ENCODE assay signal across 1 cellular context in the genomic region with DNA sequence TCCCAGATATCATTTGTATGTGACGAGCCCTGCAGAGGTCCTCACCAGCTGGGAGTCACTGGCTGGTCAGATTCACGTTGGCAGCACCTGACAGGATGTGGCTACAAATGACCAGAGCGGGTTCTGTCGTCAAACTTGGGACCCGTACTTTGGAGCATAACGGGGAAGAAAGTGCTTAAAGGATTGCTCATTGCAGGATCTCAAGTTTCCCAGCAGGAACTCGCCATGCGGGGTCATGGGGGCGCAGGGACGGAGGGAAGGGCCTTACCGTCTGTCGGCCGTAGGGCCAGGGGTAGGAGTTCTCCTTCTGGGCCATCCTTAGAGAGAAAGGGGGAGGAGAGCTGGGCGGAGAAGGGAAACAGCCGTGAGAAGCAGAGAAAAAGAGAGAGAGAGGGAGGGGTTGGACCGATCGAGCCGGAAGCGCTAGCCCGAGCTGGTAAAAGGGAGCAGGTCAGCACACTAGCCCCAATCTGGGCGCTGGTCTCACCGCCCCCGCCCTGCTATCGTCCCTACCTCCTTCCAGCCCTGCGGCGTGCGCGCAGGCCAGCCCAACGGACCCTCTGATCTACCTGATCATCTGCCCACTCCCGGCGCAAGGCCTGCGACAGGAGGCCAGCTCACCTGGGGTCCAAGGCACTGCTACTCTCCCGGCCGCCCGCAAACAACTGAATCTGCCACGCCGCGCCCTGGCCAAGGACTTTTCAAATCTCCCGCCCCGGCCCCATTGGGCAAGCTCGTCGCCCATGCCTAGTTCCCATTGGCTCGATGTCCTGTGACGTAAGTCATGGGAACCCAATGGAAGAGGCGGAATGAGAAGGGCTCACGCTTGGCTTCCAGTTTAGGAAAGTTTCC.
TF ChIP-seq lines count a peak whose summit lies in the region.

A gene (minus strand): TSS at position 667 of the 852 bp plus-strand sequence. CDS start 351 bp downstream, at position 316.

TF ChIP-seq in K562, 482 proteins besides CTCF, POLR2A, EP300 and RAD21 (continued from another document and continues in another):
- TF ChIP-seq, protein P1, sequence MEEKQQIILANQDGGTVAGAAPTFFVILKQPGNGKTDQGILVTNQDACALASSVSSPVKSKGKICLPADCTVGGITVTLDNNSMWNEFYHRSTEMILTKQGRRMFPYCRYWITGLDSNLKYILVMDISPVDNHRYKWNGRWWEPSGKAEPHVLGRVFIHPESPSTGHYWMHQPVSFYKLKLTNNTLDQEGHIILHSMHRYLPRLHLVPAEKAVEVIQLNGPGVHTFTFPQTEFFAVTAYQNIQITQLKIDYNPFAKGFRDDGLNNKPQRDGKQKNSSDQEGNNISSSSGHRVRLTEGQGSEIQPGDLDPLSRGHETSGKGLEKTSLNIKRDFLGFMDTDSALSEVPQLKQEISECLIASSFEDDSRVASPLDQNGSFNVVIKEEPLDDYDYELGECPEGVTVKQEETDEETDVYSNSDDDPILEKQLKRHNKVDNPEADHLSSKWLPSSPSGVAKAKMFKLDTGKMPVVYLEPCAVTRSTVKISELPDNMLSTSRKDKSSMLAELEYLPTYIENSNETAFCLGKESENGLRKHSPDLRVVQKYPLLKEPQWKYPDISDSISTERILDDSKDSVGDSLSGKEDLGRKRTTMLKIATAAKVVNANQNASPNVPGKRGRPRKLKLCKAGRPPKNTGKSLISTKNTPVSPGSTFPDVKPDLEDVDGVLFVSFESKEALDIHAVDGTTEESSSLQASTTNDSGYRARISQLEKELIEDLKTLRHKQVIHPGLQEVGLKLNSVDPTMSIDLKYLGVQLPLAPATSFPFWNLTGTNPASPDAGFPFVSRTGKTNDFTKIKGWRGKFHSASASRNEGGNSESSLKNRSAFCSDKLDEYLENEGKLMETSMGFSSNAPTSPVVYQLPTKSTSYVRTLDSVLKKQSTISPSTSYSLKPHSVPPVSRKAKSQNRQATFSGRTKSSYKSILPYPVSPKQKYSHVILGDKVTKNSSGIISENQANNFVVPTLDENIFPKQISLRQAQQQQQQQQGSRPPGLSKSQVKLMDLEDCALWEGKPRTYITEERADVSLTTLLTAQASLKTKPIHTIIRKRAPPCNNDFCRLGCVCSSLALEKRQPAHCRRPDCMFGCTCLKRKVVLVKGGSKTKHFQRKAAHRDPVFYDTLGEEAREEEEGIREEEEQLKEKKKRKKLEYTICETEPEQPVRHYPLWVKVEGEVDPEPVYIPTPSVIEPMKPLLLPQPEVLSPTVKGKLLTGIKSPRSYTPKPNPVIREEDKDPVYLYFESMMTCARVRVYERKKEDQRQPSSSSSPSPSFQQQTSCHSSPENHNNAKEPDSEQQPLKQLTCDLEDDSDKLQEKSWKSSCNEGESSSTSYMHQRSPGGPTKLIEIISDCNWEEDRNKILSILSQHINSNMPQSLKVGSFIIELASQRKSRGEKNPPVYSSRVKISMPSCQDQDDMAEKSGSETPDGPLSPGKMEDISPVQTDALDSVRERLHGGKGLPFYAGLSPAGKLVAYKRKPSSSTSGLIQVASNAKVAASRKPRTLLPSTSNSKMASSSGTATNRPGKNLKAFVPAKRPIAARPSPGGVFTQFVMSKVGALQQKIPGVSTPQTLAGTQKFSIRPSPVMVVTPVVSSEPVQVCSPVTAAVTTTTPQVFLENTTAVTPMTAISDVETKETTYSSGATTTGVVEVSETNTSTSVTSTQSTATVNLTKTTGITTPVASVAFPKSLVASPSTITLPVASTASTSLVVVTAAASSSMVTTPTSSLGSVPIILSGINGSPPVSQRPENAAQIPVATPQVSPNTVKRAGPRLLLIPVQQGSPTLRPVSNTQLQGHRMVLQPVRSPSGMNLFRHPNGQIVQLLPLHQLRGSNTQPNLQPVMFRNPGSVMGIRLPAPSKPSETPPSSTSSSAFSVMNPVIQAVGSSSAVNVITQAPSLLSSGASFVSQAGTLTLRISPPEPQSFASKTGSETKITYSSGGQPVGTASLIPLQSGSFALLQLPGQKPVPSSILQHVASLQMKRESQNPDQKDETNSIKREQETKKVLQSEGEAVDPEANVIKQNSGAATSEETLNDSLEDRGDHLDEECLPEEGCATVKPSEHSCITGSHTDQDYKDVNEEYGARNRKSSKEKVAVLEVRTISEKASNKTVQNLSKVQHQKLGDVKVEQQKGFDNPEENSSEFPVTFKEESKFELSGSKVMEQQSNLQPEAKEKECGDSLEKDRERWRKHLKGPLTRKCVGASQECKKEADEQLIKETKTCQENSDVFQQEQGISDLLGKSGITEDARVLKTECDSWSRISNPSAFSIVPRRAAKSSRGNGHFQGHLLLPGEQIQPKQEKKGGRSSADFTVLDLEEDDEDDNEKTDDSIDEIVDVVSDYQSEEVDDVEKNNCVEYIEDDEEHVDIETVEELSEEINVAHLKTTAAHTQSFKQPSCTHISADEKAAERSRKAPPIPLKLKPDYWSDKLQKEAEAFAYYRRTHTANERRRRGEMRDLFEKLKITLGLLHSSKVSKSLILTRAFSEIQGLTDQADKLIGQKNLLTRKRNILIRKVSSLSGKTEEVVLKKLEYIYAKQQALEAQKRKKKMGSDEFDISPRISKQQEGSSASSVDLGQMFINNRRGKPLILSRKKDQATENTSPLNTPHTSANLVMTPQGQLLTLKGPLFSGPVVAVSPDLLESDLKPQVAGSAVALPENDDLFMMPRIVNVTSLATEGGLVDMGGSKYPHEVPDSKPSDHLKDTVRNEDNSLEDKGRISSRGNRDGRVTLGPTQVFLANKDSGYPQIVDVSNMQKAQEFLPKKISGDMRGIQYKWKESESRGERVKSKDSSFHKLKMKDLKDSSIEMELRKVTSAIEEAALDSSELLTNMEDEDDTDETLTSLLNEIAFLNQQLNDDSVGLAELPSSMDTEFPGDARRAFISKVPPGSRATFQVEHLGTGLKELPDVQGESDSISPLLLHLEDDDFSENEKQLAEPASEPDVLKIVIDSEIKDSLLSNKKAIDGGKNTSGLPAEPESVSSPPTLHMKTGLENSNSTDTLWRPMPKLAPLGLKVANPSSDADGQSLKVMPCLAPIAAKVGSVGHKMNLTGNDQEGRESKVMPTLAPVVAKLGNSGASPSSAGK (IDR thresholded peaks at IDR 0.05) = peak; percentile 87
- TF ChIP-seq ZNF316 (IDR thresholded peaks at IDR 0.05) (peak; percentile 1; the same call in 1 of the 2 replicates), GTF2E2 (tag; IDR thresholded peaks at IDR 0.05) (peak; percentile 82), ZNF717 (CRISPR knock-in tag; IDR thresholded peaks at IDR 0.05) (no peak), C11orf30 (IDR thresholded peaks at IDR 0.05; ENCODE audit: low read depth) (peak; percentile 45), POU5F1 (IDR thresholded peaks at IDR 0.05; ENCODE audit: borderline replicate concordance, low read depth, low read length, partially characterized antibody) (no peak), HNRNPLL (IDR thresholded peaks at IDR 0.05; ENCODE audit: low read depth, low read length, poor library complexity, severe bottlenecking) (peak; percentile 65), CHD1 (IDR thresholded peaks at IDR 0.05; ENCODE audit: low read length) (peak; percentile 84), SP1 (CRISPR knock-in tag; IDR thresholded peaks at IDR 0.05) (peak; percentile 63)
- TF ChIP-seq, protein P2, sequence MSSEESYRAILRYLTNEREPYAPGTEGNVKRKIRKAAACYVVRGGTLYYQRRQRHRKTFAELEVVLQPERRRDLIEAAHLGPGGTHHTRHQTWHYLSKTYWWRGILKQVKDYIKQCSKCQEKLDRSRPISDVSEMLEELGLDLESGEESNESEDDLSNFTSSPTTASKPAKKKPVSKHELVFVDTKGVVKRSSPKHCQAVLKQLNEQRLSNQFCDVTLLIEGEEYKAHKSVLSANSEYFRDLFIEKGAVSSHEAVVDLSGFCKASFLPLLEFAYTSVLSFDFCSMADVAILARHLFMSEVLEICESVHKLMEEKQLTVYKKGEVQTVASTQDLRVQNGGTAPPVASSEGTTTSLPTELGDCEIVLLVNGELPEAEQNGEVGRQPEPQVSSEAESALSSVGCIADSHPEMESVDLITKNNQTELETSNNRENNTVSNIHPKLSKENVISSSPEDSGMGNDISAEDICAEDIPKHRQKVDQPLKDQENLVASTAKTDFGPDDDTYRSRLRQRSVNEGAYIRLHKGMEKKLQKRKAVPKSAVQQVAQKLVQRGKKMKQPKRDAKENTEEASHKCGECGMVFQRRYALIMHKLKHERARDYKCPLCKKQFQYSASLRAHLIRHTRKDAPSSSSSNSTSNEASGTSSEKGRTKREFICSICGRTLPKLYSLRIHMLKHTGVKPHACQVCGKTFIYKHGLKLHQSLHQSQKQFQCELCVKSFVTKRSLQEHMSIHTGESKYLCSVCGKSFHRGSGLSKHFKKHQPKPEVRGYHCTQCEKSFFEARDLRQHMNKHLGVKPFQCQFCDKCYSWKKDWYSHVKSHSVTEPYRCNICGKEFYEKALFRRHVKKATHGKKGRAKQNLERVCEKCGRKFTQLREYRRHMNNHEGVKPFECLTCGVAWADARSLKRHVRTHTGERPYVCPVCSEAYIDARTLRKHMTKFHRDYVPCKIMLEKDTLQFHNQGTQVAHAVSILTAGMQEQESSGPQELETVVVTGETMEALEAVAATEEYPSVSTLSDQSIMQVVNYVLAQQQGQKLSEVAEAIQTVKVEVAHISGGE (CRISPR knock-in tag; IDR thresholded peaks at IDR 0.05) = 0 out of 6 replicates have a peak, but pooled peaks of 1 of the 3 experiments have one; percentile 17
- TF ChIP-seq, protein P3, sequence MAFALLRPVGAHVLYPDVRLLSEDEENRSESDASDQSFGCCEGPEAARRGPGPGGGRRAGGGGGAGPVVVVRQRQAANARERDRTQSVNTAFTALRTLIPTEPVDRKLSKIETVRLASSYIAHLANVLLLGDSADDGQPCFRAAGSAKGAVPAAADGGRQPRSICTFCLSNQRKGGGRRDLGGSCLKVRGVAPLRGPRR (CRISPR knock-in tag; IDR thresholded peaks at IDR 0.05) = no peak
- TF ChIP-seq, protein P4, sequence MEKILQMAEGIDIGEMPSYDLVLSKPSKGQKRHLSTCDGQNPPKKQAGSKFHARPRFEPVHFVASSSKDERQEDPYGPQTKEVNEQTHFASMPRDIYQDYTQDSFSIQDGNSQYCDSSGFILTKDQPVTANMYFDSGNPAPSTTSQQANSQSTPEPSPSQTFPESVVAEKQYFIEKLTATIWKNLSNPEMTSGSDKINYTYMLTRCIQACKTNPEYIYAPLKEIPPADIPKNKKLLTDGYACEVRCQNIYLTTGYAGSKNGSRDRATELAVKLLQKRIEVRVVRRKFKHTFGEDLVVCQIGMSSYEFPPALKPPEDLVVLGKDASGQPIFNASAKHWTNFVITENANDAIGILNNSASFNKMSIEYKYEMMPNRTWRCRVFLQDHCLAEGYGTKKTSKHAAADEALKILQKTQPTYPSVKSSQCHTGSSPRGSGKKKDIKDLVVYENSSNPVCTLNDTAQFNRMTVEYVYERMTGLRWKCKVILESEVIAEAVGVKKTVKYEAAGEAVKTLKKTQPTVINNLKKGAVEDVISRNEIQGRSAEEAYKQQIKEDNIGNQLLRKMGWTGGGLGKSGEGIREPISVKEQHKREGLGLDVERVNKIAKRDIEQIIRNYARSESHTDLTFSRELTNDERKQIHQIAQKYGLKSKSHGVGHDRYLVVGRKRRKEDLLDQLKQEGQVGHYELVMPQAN (IDR thresholded peaks at IDR 0.05; ENCODE audit: borderline replicate concordance) = peak; percentile 97
- TF ChIP-seq, protein P5, sequence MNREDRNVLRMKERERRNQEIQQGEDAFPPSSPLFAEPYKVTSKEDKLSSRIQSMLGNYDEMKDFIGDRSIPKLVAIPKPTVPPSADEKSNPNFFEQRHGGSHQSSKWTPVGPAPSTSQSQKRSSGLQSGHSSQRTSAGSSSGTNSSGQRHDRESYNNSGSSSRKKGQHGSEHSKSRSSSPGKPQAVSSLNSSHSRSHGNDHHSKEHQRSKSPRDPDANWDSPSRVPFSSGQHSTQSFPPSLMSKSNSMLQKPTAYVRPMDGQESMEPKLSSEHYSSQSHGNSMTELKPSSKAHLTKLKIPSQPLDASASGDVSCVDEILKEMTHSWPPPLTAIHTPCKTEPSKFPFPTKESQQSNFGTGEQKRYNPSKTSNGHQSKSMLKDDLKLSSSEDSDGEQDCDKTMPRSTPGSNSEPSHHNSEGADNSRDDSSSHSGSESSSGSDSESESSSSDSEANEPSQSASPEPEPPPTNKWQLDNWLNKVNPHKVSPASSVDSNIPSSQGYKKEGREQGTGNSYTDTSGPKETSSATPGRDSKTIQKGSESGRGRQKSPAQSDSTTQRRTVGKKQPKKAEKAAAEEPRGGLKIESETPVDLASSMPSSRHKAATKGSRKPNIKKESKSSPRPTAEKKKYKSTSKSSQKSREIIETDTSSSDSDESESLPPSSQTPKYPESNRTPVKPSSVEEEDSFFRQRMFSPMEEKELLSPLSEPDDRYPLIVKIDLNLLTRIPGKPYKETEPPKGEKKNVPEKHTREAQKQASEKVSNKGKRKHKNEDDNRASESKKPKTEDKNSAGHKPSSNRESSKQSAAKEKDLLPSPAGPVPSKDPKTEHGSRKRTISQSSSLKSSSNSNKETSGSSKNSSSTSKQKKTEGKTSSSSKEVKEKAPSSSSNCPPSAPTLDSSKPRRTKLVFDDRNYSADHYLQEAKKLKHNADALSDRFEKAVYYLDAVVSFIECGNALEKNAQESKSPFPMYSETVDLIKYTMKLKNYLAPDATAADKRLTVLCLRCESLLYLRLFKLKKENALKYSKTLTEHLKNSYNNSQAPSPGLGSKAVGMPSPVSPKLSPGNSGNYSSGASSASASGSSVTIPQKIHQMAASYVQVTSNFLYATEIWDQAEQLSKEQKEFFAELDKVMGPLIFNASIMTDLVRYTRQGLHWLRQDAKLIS (CRISPR knock-in tag; IDR thresholded peaks at IDR 0.05) = peak; percentile 67; the same call in 1 of the 2 replicates
- TF ChIP-seq, protein P6, sequence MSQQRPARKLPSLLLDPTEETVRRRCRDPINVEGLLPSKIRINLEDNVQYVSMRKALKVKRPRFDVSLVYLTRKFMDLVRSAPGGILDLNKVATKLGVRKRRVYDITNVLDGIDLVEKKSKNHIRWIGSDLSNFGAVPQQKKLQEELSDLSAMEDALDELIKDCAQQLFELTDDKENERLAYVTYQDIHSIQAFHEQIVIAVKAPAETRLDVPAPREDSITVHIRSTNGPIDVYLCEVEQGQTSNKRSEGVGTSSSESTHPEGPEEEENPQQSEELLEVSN (IDR thresholded peaks at IDR 0.05; ENCODE audit: borderline replicate concordance in 1 of 2, extremely low read depth in 1 of 2, insufficient read depth in 1 of 2, insufficient read length in 1 of 2, low read depth in 1 of 2, low read length in 1 of 2, poor library complexity in 1 of 2, severe bottlenecking in 1 of 2) = peak; percentile 81 to 96
- TF ChIP-seq, protein P7, sequence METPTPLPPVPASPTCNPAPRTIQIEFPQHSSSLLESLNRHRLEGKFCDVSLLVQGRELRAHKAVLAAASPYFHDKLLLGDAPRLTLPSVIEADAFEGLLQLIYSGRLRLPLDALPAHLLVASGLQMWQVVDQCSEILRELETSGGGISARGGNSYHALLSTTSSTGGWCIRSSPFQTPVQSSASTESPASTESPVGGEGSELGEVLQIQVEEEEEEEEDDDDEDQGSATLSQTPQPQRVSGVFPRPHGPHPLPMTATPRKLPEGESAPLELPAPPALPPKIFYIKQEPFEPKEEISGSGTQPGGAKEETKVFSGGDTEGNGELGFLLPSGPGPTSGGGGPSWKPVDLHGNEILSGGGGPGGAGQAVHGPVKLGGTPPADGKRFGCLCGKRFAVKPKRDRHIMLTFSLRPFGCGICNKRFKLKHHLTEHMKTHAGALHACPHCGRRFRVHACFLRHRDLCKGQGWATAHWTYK (CRISPR knock-in tag; IDR thresholded peaks at IDR 0.05) = 0 out of 2 replicates have a peak, but pooled peaks have one; percentile 40
- TF ChIP-seq, protein P8, sequence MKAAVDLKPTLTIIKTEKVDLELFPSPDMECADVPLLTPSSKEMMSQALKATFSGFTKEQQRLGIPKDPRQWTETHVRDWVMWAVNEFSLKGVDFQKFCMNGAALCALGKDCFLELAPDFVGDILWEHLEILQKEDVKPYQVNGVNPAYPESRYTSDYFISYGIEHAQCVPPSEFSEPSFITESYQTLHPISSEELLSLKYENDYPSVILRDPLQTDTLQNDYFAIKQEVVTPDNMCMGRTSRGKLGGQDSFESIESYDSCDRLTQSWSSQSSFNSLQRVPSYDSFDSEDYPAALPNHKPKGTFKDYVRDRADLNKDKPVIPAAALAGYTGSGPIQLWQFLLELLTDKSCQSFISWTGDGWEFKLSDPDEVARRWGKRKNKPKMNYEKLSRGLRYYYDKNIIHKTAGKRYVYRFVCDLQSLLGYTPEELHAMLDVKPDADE (conservative IDR thresholded peaks at IDR 0.05; ENCODE audit: control insufficient read depth, low read depth, low read length) = 0 out of 2 replicates have a peak, but pooled peaks have one; percentile 46
